Comparison of ENCODE assay signal across 14 cellular contexts in genomic region chrX:29477878-29478277, GRCh38.
DNase-seq lines count a peak whose midpoint lies in the region; ATAC-seq and TF ChIP-seq lines count a peak whose summit lies in the region.
"Had no signal": no experiment of that assay in that cellular context is flagged by ENCODE, and none has a peak within 500 bp of the region (broad histone marks: within the 10 kb centered on the region; RNA-seq: fewer than 3 reads in every experiment).

No MANE protein-coding gene starts in this region.

- DNase-seq in midbrain (lab: John Stamatoyannopoulos, UW) (no peak), cerebellum (ENCODE audit: low spot score) (no peak), NCI-H526 (lab: John Stamatoyannopoulos, UW) (no peak)
- DNase-seq in T-helper 2 cell treated with Interferon-gamma antibody and Interleukin-4, amounts not matched to agents 5 μg/mL and 100 μg/mL, for 36 hours (ENCODE audit: low spot score): no peak
- DNase-seq: activated gamma-delta T cell, cortex of kidney, psoas muscle, Right ventricle myocardium superior had no signal

- H3K27me3 Mint-ChIP-seq in T-helper 2 cell treated with Interferon-gamma antibody and Interleukin-4, amounts not matched to agents 5 μg/mL and 100 μg/mL, for 36 hours (ENCODE audit: low read depth): no peaks in the 10 kb centered on the region
- H3K27me3 Mint-ChIP-seq: CD4-positive, CD25-positive, alpha-beta regulatory T cell had no signal

- TF ChIP-seq CTCF in KMS-11 (conservative IDR thresholded peaks at IDR 0.05; ENCODE audit: low read depth, low read length): no peak

- H3K4me2 ChIP-seq in KMS-11: peak overlapping the region; percentile 17; the same call in 1 of the 2 replicates

- H3K79me2 ChIP-seq in KMS-11 (ENCODE audit: insufficient read depth, low read depth): no peaks in the 10 kb centered on the region

- H3K4me1 Mint-ChIP-seq in T-helper 2 cell treated with Interferon-gamma antibody and Interleukin-4, amounts not matched to agents 5 μg/mL and 100 μg/mL, for 36 hours (ENCODE audit: low read depth): no peaks in the 10 kb centered on the region
- H3K4me1 Mint-ChIP-seq: CD4-positive, CD25-positive, alpha-beta regulatory T cell had no signal

- no peaks in the 10 kb centered on the region for H4K20me1 ChIP-seq in KMS-11 (ENCODE audit: insufficient read depth)

- H3K27ac Mint-ChIP-seq in T-helper 2 cell treated with Interferon-gamma antibody and Interleukin-4, amounts not matched to agents 5 μg/mL and 100 μg/mL, for 36 hours: no peak overlapping the region
- H3K27ac Mint-ChIP-seq: CD4-positive, CD25-positive, alpha-beta regulatory T cell had no signal

- H3K9ac ChIP-seq in KMS-11: no peak overlapping the region

- no peak overlapping the region for H3K4me3 ChIP-seq in KMS-11 (IDR thresholded peaks at IDR 0.05; ENCODE audit: insufficient read depth, low read depth, low read length)
- H3K4me3 ChIP-seq: psoas muscle had no signal

- H3K36me3 Mint-ChIP-seq in T-helper 2 cell treated with Interferon-gamma antibody and Interleukin-4, amounts not matched to agents 5 μg/mL and 100 μg/mL, for 36 hours (ENCODE audit: low read depth): no peaks in the 10 kb centered on the region
- H3K36me3 Mint-ChIP-seq: CD4-positive, CD25-positive, alpha-beta regulatory T cell had no signal

- H3K27ac ChIP-seq in KMS-11: no peak overlapping the region
- H3K27ac ChIP-seq: foreskin keratinocyte, psoas muscle had no signal

- no peaks in the 10 kb centered on the region for H3K36me3 ChIP-seq in KMS-11 (ENCODE audit: insufficient read depth)

- H3K4me1 ChIP-seq in KMS-11 (ENCODE audit: low read depth, poor library complexity, severe bottlenecking): peaks cover 3% of the 10 kb centered on the region
- H3K4me1 ChIP-seq: foreskin keratinocyte, psoas muscle had no signal

- H2AFZ ChIP-seq in KMS-11 (ENCODE audit: low read depth): peak overlapping the region; percentile 71; the same call in 1 of the 2 replicates

- peak; percentile 30 for ATAC-seq in GM18505 (IDR thresholded peaks at IDR 0.05; ENCODE audit: unreplicated experiment)
- ATAC-seq in GM21367 (IDR thresholded peaks at IDR 0.05; ENCODE audit: unreplicated experiment): peak; percentile 40
- ATAC-seq in HG02970 (IDR thresholded peaks at IDR 0.05; ENCODE audit: low FRiP score, unreplicated experiment): peak; percentile 23
- ATAC-seq: psoas muscle had no signal

- no peaks in the 10 kb centered on the region for H3K9me3 Mint-ChIP-seq in T-helper 2 cell treated with Interferon-gamma antibody and Interleukin-4, amounts not matched to agents 5 μg/mL and 100 μg/mL, for 36 hours

- no peaks in the 10 kb centered on the region for H3K27me3 ChIP-seq in KMS-11 (ENCODE audit: insufficient read depth, low read depth)
- H3K27me3 ChIP-seq: foreskin keratinocyte had no signal

- TF ChIP-seq POLR2A in GM18505 (IDR thresholded peaks at IDR 0.05; ENCODE audit: borderline replicate concordance, extremely low read depth, insufficient read depth, insufficient read length): no peak

- H3K4me3 Mint-ChIP-seq in T-helper 2 cell treated with Interferon-gamma antibody and Interleukin-4, amounts not matched to agents 5 μg/mL and 100 μg/mL, for 36 hours: no peak overlapping the region
- H3K4me3 Mint-ChIP-seq: CD4-positive, CD25-positive, alpha-beta regulatory T cell had no signal
